In genomic region chr3:122365073-122365472, GRCh38 we compare ENCODE assay signal across 14 cellular contexts. TPM values are rescaled to one million over a fixed set of nuclear protein-coding genes. Genes with fewer than 3 reads are reported as not detected.
DNase-seq lines count a peak whose midpoint lies in the region; ATAC-seq and TF ChIP-seq lines count a peak whose summit lies in the region.
"Had no signal": no experiment of that assay in that cellular context is flagged by ENCODE, and none has a peak within 500 bp of the region (broad histone marks: within the 10 kb centered on the region; RNA-seq: fewer than 3 reads in every experiment).

No MANE protein-coding gene starts in this region.

- H3K27me3 ChIP-seq in liver (ENCODE audit: control insufficient read depth in 4 of 4, insufficient read depth in 4 of 4, low read length in 3 of 4): no peaks in the 10 kb centered on the region

- H3K27ac ChIP-seq in liver (ENCODE audit: low read depth in 1 of 2, low read length in 2 of 2): peak overlapping the region; percentile 22 to 54

- 83% methylated on average over 1 of the region's 1 CpG for WGBS in liver

- no peak overlapping the region for H3K9ac ChIP-seq in liver (ENCODE audit: low read depth in 1 of 2, low read length in 2 of 2)

- no peaks in the 10 kb centered on the region for H3K9me3 ChIP-seq in liver (ENCODE audit: control insufficient read depth in 4 of 4, low read length in 3 of 4)

- peaks cover 2 to 11% (median 5%) of the 10 kb centered on the region in 4 donors for H3K36me3 ChIP-seq in liver (ENCODE audit: control insufficient read depth in 4 of 4, insufficient read depth in 3 of 4, low read depth in 1 of 4, low read length in 3 of 4)

- peaks cover 5 to 31% (median 11%) of the 10 kb centered on the region in 4 donors for H3K4me1 ChIP-seq in liver (ENCODE audit: control insufficient read depth in 4 of 4, insufficient read depth in 4 of 4, low read length in 3 of 4)

- no peak overlapping the region for H3K4me3 ChIP-seq in liver (ENCODE audit: low read depth in 1 of 3, low read length in 3 of 3)

- TF ChIP-seq RAD21 in liver (IDR thresholded peaks at IDR 0.05): no peak

- no peak for TF ChIP-seq CTCF in liver (IDR thresholded peaks at IDR 0.05; ENCODE audit: low read depth, low read length, missing input control)

- ATAC-seq in GM18861 (IDR thresholded peaks at IDR 0.05; ENCODE audit: unreplicated experiment) (peak; percentile 47), GM21786 (IDR thresholded peaks at IDR 0.05; ENCODE audit: unreplicated experiment) (peak; percentile 32), HG02571 (IDR thresholded peaks at IDR 0.05; ENCODE audit: unreplicated experiment) (no peak)

- DNase-seq in HT-29 (ENCODE audit: low spot score) (peak; percentile 12), LoVo (ENCODE audit: low spot score) (no peak), NCI-H1092 treated with DMSO at 0.1 percent for 48 hours (lab: John Stamatoyannopoulos, UW) (no peak)
- DNase-seq: central memory CD4-positive, alpha-beta T cell; mesendoderm; NCI-H1417; NCI-H526 treated with DMSO at 0.1 percent for 48 hours; posterior cingulate gyrus; SHP77; stimulated activated CD4-positive, alpha-beta T cell treated with anti-CD3 and anti-CD28 coated beads, Interleukin-2, amount 100 ng/mL, for 48 hours had no signal

TF ChIP-seq in liver, 16 proteins besides CTCF, POLR2A, EP300 and RAD21:
- TF ChIP-seq MAX (IDR thresholded peaks at IDR 0.05) (no peak), FOXA1 (IDR thresholded peaks at IDR 0.05) (no peak), YY1 (IDR thresholded peaks at IDR 0.05) (no peak), ATF3 (IDR thresholded peaks at IDR 0.05) (no peak), RXRA (IDR thresholded peaks at IDR 0.05) (no peak), EGR1 (IDR thresholded peaks at IDR 0.05; ENCODE audit: low read depth in 2 of 2) (no peak), SP1 (IDR thresholded peaks at IDR 0.05) (no peak), ZBTB33 (IDR thresholded peaks at IDR 0.05) (no peak), FOXA2 (IDR thresholded peaks at IDR 0.05) (no peak), JUND (IDR thresholded peaks at IDR 0.05) (no peak), REST (IDR thresholded peaks at IDR 0.05) (no peak)
TF ChIP-seq in liver: peak in this region for 0.

RNA-seq across cellular contexts. Expression of gene MIX23, which starts 18.0 kb away (rescaled TPM):
- 37.8 and 38.3 TPM in 2 replicates for total RNA-seq in HT-29 (2014; rRNA removed; shearing (Covaris generic))
- 10 to 100 TPM; 14.0 to 17.4 TPM for total RNA-seq in liver
- 10 to 100 TPM; 16.1 to 19.6 TPM for polyA plus RNA-seq in liver

RNA-seq across cellular contexts. Expression of gene FAM162A, which starts 18.9 kb away (rescaled TPM):
- 40.5 and 43.3 TPM in 2 replicates for total RNA-seq in HT-29 (2014; rRNA removed; shearing (Covaris generic))
- total RNA-seq in liver: 10 to 100 TPM; 16.6 to 17.4 TPM
- polyA plus RNA-seq in liver: 100 to 1,000 TPM in 1 of 2 donors, 10 to 100 TPM in 1; 41.7 to 160 TPM

RNA-seq across cellular contexts. Expression of gene CSTA, which starts 40.0 kb away (rescaled TPM):
- total RNA-seq in HT-29 (2014; rRNA removed; shearing (Covaris generic)): not detected in 2 replicates
- 1 to 10 TPM; 1.5 to 6.6 TPM for total RNA-seq in liver
- 1 to 10 TPM; 3.2 to 4.7 TPM for polyA plus RNA-seq in liver

RNA-seq across cellular contexts. Expression of gene WDR5B, which starts 50.8 kb away (rescaled TPM):
- total RNA-seq in HT-29 (2014; rRNA removed; shearing (Covaris generic)): 2.6 and 3.9 TPM in 2 replicates
- total RNA-seq in liver: 1 to 10 TPM; 2.3 to 3.7 TPM
- polyA plus RNA-seq in liver: 1 to 10 TPM; 1.8 TPM
